12 cellular contexts compared by ENCODE assay signal in genomic region chr15:25684521-25685215, GRCh38.
A peak's percentile ranks its signal among the peaks of the same experiment; 100 is the strongest.
DNase-seq lines count a peak whose midpoint lies in the region; ATAC-seq and TF ChIP-seq lines count a peak whose summit lies in the region.
"Had no signal": no experiment of that assay in that cellular context is flagged by ENCODE, and none has a peak within 500 bp of the region (broad histone marks: within the 10 kb centered on the region; RNA-seq: fewer than 3 reads in every experiment).

No MANE protein-coding gene starts in this region.

- H3K9me3 ChIP-seq in body of pancreas (no peaks in the 10 kb centered on the region), gastrocnemius medialis (no peaks in the 10 kb centered on the region)
- no peaks in the 10 kb centered on the region for H3K9me3 ChIP-seq in CD8-positive, alpha-beta memory T cell (ENCODE audit: low read length)

- ATAC-seq in body of pancreas = peak; percentile 66
- ATAC-seq in gastrocnemius medialis = peak; percentile 82 to 84
- no peak for ATAC-seq in GM21529 (IDR thresholded peaks at IDR 0.05; ENCODE audit: unreplicated experiment)

- peaks cover 17 to 85% (median 18%) of the 10 kb centered on the region in 3 donors for H3K36me3 Mint-ChIP-seq in CD8-positive, alpha-beta memory T cell

- H3K27me3 ChIP-seq in body of pancreas = no peaks in the 10 kb centered on the region
- H3K27me3 ChIP-seq in gastrocnemius medialis = no peaks in the 10 kb centered on the region
- no peaks in the 10 kb centered on the region for H3K27me3 ChIP-seq in CD8-positive, alpha-beta memory T cell (ENCODE audit: insufficient read depth, low read length, poor library complexity, severe bottlenecking)

- H3K36me3 ChIP-seq in body of pancreas (replicated peaks in 1 of 2; ENCODE audit: insufficient read depth in 1 of 2, low read depth in 2 of 2) (no peaks in the 10 kb centered on the region), gastrocnemius medialis (no peaks in the 10 kb centered on the region)
- H3K36me3 ChIP-seq in CD8-positive, alpha-beta memory T cell (ENCODE audit: insufficient read depth, low read length) = peaks cover 9% of the 10 kb centered on the region

- TF ChIP-seq POLR2A in body of pancreas (IDR thresholded peaks at IDR 0.05) = no peak
- no peak for TF ChIP-seq POLR2A in gastrocnemius medialis (IDR thresholded peaks at IDR 0.05)

- CTCF ChIA-PET in CD8-positive, alpha-beta memory T cell (lab: Charles Lee) = no interaction called here

- H3K27ac ChIP-seq in body of pancreas (no peak overlapping the region), gastrocnemius medialis (peak overlapping the region in 3 of 4 donors; percentile 5 to 46 (median 34))
- no peak overlapping the region for H3K27ac ChIP-seq in CD8-positive, alpha-beta memory T cell (ENCODE audit: low read depth, low read length)

- TF ChIP-seq CTCF in body of pancreas (IDR thresholded peaks at IDR 0.05) (no peak), gastrocnemius medialis (IDR thresholded peaks at IDR 0.05 in 4 of 5, conservative IDR thresholded peaks at IDR 0.05 in 1 of 5) (no peak)

- intact Hi-C loops in body of pancreas (cut with DNase I) (no loop called here), gastrocnemius medialis (cut with DNase I; ENCODE audit: low total_unique reads) (no loop called here)

- WGBS in body of pancreas, 2 donors = 62 to 67% methylated on average over 7 to 10 of the region's 10 CpGs

- peaks cover 0 to 7% (median 0%) of the 10 kb centered on the region in 5 donors for H3K9me3 Mint-ChIP-seq in CD8-positive, alpha-beta memory T cell
- H3K9me3 Mint-ChIP-seq: stimulated activated naive CD8-positive, alpha-beta T cell treated with anti-CD3 and anti-CD28 coated beads, Interleukin-15, Interleukin-2, amounts not matched to agents 100 ng/mL and 50 ng/mL, for 24 hours had no signal

- DNase-seq in EH (ENCODE audit: low read depth) = peak; percentile 90
- DNase-seq in body of pancreas = peak in 3 of 4 donors; percentile 18 to 45 (median 27)
- peak; percentile 71 for DNase-seq in islet precursor cell
- DNase-seq in gastrocnemius medialis = peak; percentile 58 to 71
- DNase-seq in COLO668 (lab: John Stamatoyannopoulos, UW; ENCODE audit: unreplicated experiment) = no peak
- DNase-seq in CD8-positive, alpha-beta memory T cell = no peak
- no peak for DNase-seq in DMS114 treated with DMSO at 0.1 percent for 48 hours (lab: John Stamatoyannopoulos, UW; ENCODE audit: unreplicated experiment)
- DNase-seq: activated B cell treated with CpG ODN at 0.5 μM for 24 hours, DMS 273 treated with DMSO at 0.1 percent for 48 hours, MM.1S had no signal

- no peak overlapping the region for H3K27ac Mint-ChIP-seq in CD8-positive, alpha-beta memory T cell
- H3K27ac Mint-ChIP-seq: activated B cell treated with CpG ODN at 0.5 μM for 24 hours; stimulated activated naive CD8-positive, alpha-beta T cell treated with anti-CD3 and anti-CD28 coated beads, Interleukin-15, Interleukin-2, amounts not matched to agents 100 ng/mL and 50 ng/mL, for 24 hours had no signal

- in situ Hi-C loops in gastrocnemius medialis (cut with MboI; ENCODE audit: low sequenced_read_pairs in 4 of 4) = no loop called here

- H3K27me3 Mint-ChIP-seq in CD8-positive, alpha-beta memory T cell = no peaks in the 10 kb centered on the region
- H3K27me3 Mint-ChIP-seq: activated B cell treated with CpG ODN at 0.5 μM for 24 hours; stimulated activated naive CD8-positive, alpha-beta T cell treated with anti-CD3 and anti-CD28 coated beads, Interleukin-15, Interleukin-2, amounts not matched to agents 100 ng/mL and 50 ng/mL, for 24 hours had no signal

- POLR2A ChIA-PET in CD8-positive, alpha-beta memory T cell (lab: Charles Lee) = no interaction called here

- no peak overlapping the region for H3K4me3 Mint-ChIP-seq in CD8-positive, alpha-beta memory T cell
- H3K4me3 Mint-ChIP-seq: activated B cell treated with CpG ODN at 0.5 μM for 24 hours; stimulated activated naive CD8-positive, alpha-beta T cell treated with anti-CD3 and anti-CD28 coated beads, Interleukin-15, Interleukin-2, amounts not matched to agents 100 ng/mL and 50 ng/mL, for 24 hours had no signal

- H3K4me1 Mint-ChIP-seq in CD8-positive, alpha-beta memory T cell = no peaks in the 10 kb centered on the region
- H3K4me1 Mint-ChIP-seq: activated B cell treated with CpG ODN at 0.5 μM for 24 hours had no signal

- H3K4me3 ChIP-seq in body of pancreas (no peak overlapping the region), gastrocnemius medialis (no peak overlapping the region)
- H3K4me3 ChIP-seq in CD8-positive, alpha-beta memory T cell (ENCODE audit: low read length) = no peak overlapping the region

- no peaks in the 10 kb centered on the region for H3K4me1 ChIP-seq in body of pancreas
- H3K4me1 ChIP-seq in gastrocnemius medialis = peaks cover 12 to 14% of the 10 kb centered on the region in 2 donors
- no peaks in the 10 kb centered on the region for H3K4me1 ChIP-seq in CD8-positive, alpha-beta memory T cell (ENCODE audit: insufficient read depth, low read length)

Comparison
In these comparisons a context has a peak if more than half of its experiments do, and no peak if none do; other contexts are left out.
1. DNase-seq: peak in EH (single experiment), body of pancreas (3 of 4), islet precursor cell (single experiment) and gastrocnemius medialis (2 of 2); none in COLO668 (single experiment), CD8-positive, alpha-beta memory T cell (0 of 5) and DMS114 treated with DMSO at 0.1 percent for 48 hours (single experiment).
2. H3K27ac ChIP-seq: peak in gastrocnemius medialis (3 of 4); none in body of pancreas (0 of 4) and CD8-positive, alpha-beta memory T cell (single experiment).